18 cellular contexts compared by ENCODE assay signal in genomic region chr9:34550016-34550680, GRCh38. TPM values are rescaled to one million over a fixed set of nuclear protein-coding genes. Genes with fewer than 3 reads are reported as not detected.
DNase-seq lines count a peak whose midpoint lies in the region; ATAC-seq and TF ChIP-seq lines count a peak whose summit lies in the region.
"Had no signal": no experiment of that assay in that cellular context is flagged by ENCODE, and none has a peak within 500 bp of the region (broad histone marks: within the 10 kb centered on the region; RNA-seq: fewer than 3 reads in every experiment).

No MANE protein-coding gene starts in this region.

- H3K4me1 ChIP-seq in right atrium auricular region (no peaks in the 10 kb centered on the region), heart right ventricle (peaks cover 0 to 6% (median 0%) of the 10 kb centered on the region in 9 donors), neural progenitor cell (no peaks in the 10 kb centered on the region), aorta (ENCODE audit: control insufficient read depth in 1 of 2, insufficient read depth in 2 of 2, low read length in 2 of 2) (no peaks in the 10 kb centered on the region)
- H3K4me1 ChIP-seq: Peyer's patch had no signal

- H3K27ac Mint-ChIP-seq in WTC11 (no peak overlapping the region), neural progenitor cell (no peak overlapping the region)

- H3K9ac ChIP-seq in neural progenitor cell: no peak overlapping the region
- H3K9ac ChIP-seq: KMS-11 had no signal

- H3K27me3 Mint-ChIP-seq in WTC11 (ENCODE audit: low read depth): peaks cover 3% of the 10 kb centered on the region
- H3K27me3 Mint-ChIP-seq in neural progenitor cell (ENCODE audit: insufficient read depth, low read depth): peaks cover 10% of the 10 kb centered on the region

- H3F3A ChIP-seq in neural progenitor cell (ENCODE audit: low read depth): no peaks in the 10 kb centered on the region

- intact Hi-C loops in heart right ventricle (cut with DNase I): no loop called here
- intact Hi-C loops in aorta (cut with DNase I): no loop called here

- 87 to 88% methylated on average over 12 of the region's 12 CpGs for WGBS in heart right ventricle, 2 donors
- 87 to 93% methylated on average over 12 of the region's 12 CpGs for WGBS in aorta, 2 donors

- H3K36me3 Mint-ChIP-seq in WTC11: no peaks in the 10 kb centered on the region
- peaks cover 9% of the 10 kb centered on the region for H3K36me3 Mint-ChIP-seq in neural progenitor cell

- CTCF ChIA-PET in WTC11 (lab: Charles Lee): interaction anchor here (1.0 to 8.0 kb wide), 5 partner anchors 38 to 150 kb away, joined by 3 to 192 read pairs (median 3); no protein-coding TSS in a partner anchor

- H3K4me3 ChIP-seq in right atrium auricular region (no peak overlapping the region), heart right ventricle (no peak overlapping the region), neural progenitor cell (no peak overlapping the region), aorta (ENCODE audit: low read length in 2 of 2) (no peak overlapping the region)
- H3K4me3 ChIP-seq: Peyer's patch had no signal

- DNase-seq in right atrium auricular region (ENCODE audit: low spot score): peak; percentile 57
- no peak for DNase-seq in heart right ventricle
- no peak for DNase-seq in WTC11 (ENCODE audit: low spot score)
- DNase-seq in neural progenitor cell (ENCODE audit: low spot score): no peak
- DNase-seq in aorta: peak; percentile 30 to 48
- DNase-seq in pons (ENCODE audit: low spot score): no peak
- DNase-seq in activated naive CD4-positive, alpha-beta T cell treated with Interleukin-2 at 50 U/mL for 16 hours: no peak
- DNase-seq in GM10266 (ENCODE audit: extremely low spot score): no peak
- DNase-seq: COR-L47, GF-D8, NCI-H1048, NCI-H1436 treated with DMSO at 0.1 percent for 48 hours, NCI-H2081, NCI-H510A, SIG-M5 had no signal

- TF ChIP-seq CTCF in right atrium auricular region (IDR thresholded peaks at IDR 0.05) (no peak), heart right ventricle (IDR thresholded peaks at IDR 0.05) (no peak), WTC11 (IDR thresholded peaks at IDR 0.05) (no peak), neural progenitor cell (IDR thresholded peaks at IDR 0.05) (no peak), GM10266 (IDR thresholded peaks at IDR 0.05; ENCODE audit: control insufficient read depth, insufficient read depth, low read depth, missing control alignments) (no peak)

- H4K20me1 ChIP-seq in neural progenitor cell (ENCODE audit: low read depth): no peaks in the 10 kb centered on the region

- H2AFZ ChIP-seq in neural progenitor cell (replicated peaks): no peak overlapping the region

- no peak overlapping the region for H3K4me2 ChIP-seq in neural progenitor cell
- H3K4me2 ChIP-seq: KMS-11 had no signal

- no peaks in the 10 kb centered on the region for H3K79me2 ChIP-seq in neural progenitor cell (ENCODE audit: low read depth)

- H3K4me3 Mint-ChIP-seq in WTC11: no peak overlapping the region
- peak overlapping the region; percentile 30 for H3K4me3 Mint-ChIP-seq in neural progenitor cell

- ATAC-seq in heart right ventricle (no peak), WTC11 (no peak), aorta (ENCODE audit: low FRiP score) (no peak)

- H3K27me3 ChIP-seq in right atrium auricular region (no peaks in the 10 kb centered on the region), heart right ventricle (peaks cover 0 to 9% (median 3%) of the 10 kb centered on the region in 7 donors), neural progenitor cell (no peaks in the 10 kb centered on the region), aorta (ENCODE audit: control insufficient read depth in 1 of 2, insufficient read depth in 2 of 2, low read length in 1 of 2) (no peaks in the 10 kb centered on the region)
- H3K27me3 ChIP-seq: Peyer's patch had no signal

- no peaks in the 10 kb centered on the region for H3K36me3 ChIP-seq in right atrium auricular region
- no peaks in the 10 kb centered on the region for H3K36me3 ChIP-seq in heart right ventricle
- no peaks in the 10 kb centered on the region for H3K36me3 ChIP-seq in neural progenitor cell
- H3K36me3 ChIP-seq in aorta (ENCODE audit: control insufficient read depth in 1 of 2, insufficient read depth in 2 of 2, low read length in 1 of 2): no peaks in the 10 kb centered on the region
- H3K36me3 ChIP-seq: Peyer's patch had no signal

- POLR2A ChIA-PET in WTC11 (lab: Charles Lee): no interaction called here

- H3K9me3 ChIP-seq in right atrium auricular region (no peaks in the 10 kb centered on the region), heart right ventricle (no peaks in the 10 kb centered on the region), neural progenitor cell (ENCODE audit: low read depth) (no peaks in the 10 kb centered on the region), aorta (ENCODE audit: control insufficient read depth, low read length) (no peaks in the 10 kb centered on the region)
- H3K9me3 ChIP-seq: Peyer's patch had no signal

- H3K4me1 Mint-ChIP-seq in WTC11 (peaks cover 15% of the 10 kb centered on the region), neural progenitor cell (peaks cover 17% of the 10 kb centered on the region)

- no peak overlapping the region for H3K27ac ChIP-seq in right atrium auricular region
- no peak overlapping the region for H3K27ac ChIP-seq in heart right ventricle
- H3K27ac ChIP-seq in neural progenitor cell: no peak overlapping the region
- no peak overlapping the region for H3K27ac ChIP-seq in aorta (ENCODE audit: low read depth in 1 of 2, low read length in 2 of 2)
- H3K27ac ChIP-seq: KMS-11, Peyer's patch had no signal

- H3K9me3 Mint-ChIP-seq in WTC11 (no peaks in the 10 kb centered on the region), neural progenitor cell (no peaks in the 10 kb centered on the region)

TF ChIP-seq in WTC11, 78 proteins besides CTCF, POLR2A, EP300 and RAD21:
- TF ChIP-seq ZNF423 (CRISPR knock-in tag; IDR thresholded peaks at IDR 0.05) (no peak), USF2 (CRISPR knock-in tag; IDR thresholded peaks at IDR 0.05) (0 out of 2 replicates have a peak, but pooled peaks have one; percentile 20)

RNA-seq across cellular contexts. Expression of gene ENHO, which starts 27.4 kb away (rescaled TPM):
- total RNA-seq in right atrium auricular region (under 1 TPM in 1 of 2 donors, not detected in 1; 0.75 TPM), heart right ventricle (under 1 TPM in 6 of 10 donors, not detected in 4; 0.32 to 0.64 (median 0.42) TPM), WTC11 (2021) (26.9 to 28.3 TPM (median 27.9 TPM) in 3 replicates), neural progenitor cell (ENCODE audit: low replicate concordance) (4.4 and 21.3 TPM in 2 replicates), aorta (not detected)
- polyA plus RNA-seq in heart right ventricle (1 to 10 TPM in 1 of 2 donors, under 1 TPM in 1; 0.46 to 1.2 TPM), aorta (not detected)

RNA-seq across cellular contexts. Expression of gene CNTFR, which starts 39.4 kb away (rescaled TPM):
- total RNA-seq in right atrium auricular region (10 to 100 TPM in 1 of 2 donors, 1 to 10 TPM in 1; 6.6 to 23.3 TPM), heart right ventricle (1 to 10 TPM in 9 of 10 donors, under 1 TPM in 1; 0.76 to 6.2 (median 2.9) TPM), WTC11 (2021) (8.7 to 18.0 TPM (median 9.9 TPM) in 3 replicates), neural progenitor cell (ENCODE audit: low replicate concordance) (8.6 and 37.2 TPM in 2 replicates), aorta (1 to 10 TPM; 4.2 to 9.9 TPM)
- polyA plus RNA-seq in heart right ventricle (1 to 10 TPM; 2.9 to 5.0 TPM), aorta (1 to 10 TPM in 1 of 2 donors, under 1 TPM in 1; 0.10 to 1.4 TPM)
- total RNA-seq: Daoy had no signal

Comparison
In these comparisons a context has a peak if more than half of its experiments do, and no peak if none do; other contexts are left out.
1. DNase-seq: peak in right atrium auricular region (single experiment) and aorta (2 of 2); none in heart right ventricle (0 of 2), WTC11 (single experiment), neural progenitor cell (single experiment), pons (single experiment), activated naive CD4-positive, alpha-beta T cell treated with Interleukin-2 at 50 U/mL for 16 hours (single experiment) and GM10266 (single experiment).